ENCODE assay signal across 29 cellular contexts in genomic region chr2:149556452-149556851, GRCh38. TPM values are rescaled to one million over a fixed set of nuclear protein-coding genes. Genes with fewer than 3 reads are reported as not detected.
DNase-seq lines count a peak whose midpoint lies in the region; ATAC-seq, FAIRE-seq and TF ChIP-seq lines count a peak whose summit lies in the region.
"Had no signal": no experiment of that assay in that cellular context is flagged by ENCODE, and none has a peak within 500 bp of the region (broad histone marks: within the 10 kb centered on the region; RNA-seq: fewer than 3 reads in every experiment).

No MANE protein-coding gene starts in this region.

- H3K36me3 ChIP-seq in GM23248 (ENCODE audit: low read depth) (no peaks in the 10 kb centered on the region), HEK293 (ENCODE audit: control insufficient read depth in 2 of 2, insufficient read depth in 1 of 2, low read length in 2 of 2) (no peaks in the 10 kb centered on the region), endothelial cell of umbilical vein (ENCODE audit: control insufficient read depth in 2 of 2, extremely low read depth in 1 of 2, insufficient read depth in 2 of 2, low read length in 2 of 2) (no peaks in the 10 kb centered on the region)
- H3K36me3 ChIP-seq: BE2C, BLaER1 had no signal

- H3K9me3 ChIP-seq in GM23248 (ENCODE audit: low read depth) (no peaks in the 10 kb centered on the region), HEK293 (ENCODE audit: control insufficient read depth, insufficient read depth, low read depth, low read length) (no peaks in the 10 kb centered on the region), endothelial cell of umbilical vein (replicated peaks; ENCODE audit: control insufficient read depth, insufficient read depth, low read length) (no peaks in the 10 kb centered on the region)
- H3K9me3 ChIP-seq: BE2C, BLaER1 had no signal

- H3K27ac Mint-ChIP-seq in nephron progenitor cell = no peak overlapping the region
- H3K27ac Mint-ChIP-seq: CD14-positive monocyte; CD4-positive, alpha-beta memory T cell; CD4-positive, CD25-positive, alpha-beta regulatory T cell; CD8-positive, alpha-beta memory T cell had no signal

- intact Hi-C loops in endothelial cell of umbilical vein (cut with micrococcal nuclease) = no loop called here

- H3K4me2 ChIP-seq in GM23248 (ENCODE audit: unreplicated experiment) = no peak overlapping the region
- H3K4me2 ChIP-seq in endothelial cell of umbilical vein (ENCODE audit: insufficient read depth, low read length) = no peak overlapping the region
- H3K4me2 ChIP-seq: BLaER1 had no signal

- H3K27me3 Mint-ChIP-seq in nephron progenitor cell (ENCODE audit: low read depth, poor library complexity) = no peaks in the 10 kb centered on the region

- peaks cover 7% of the 10 kb centered on the region for H3K9me3 Mint-ChIP-seq in nephron progenitor cell
- H3K9me3 Mint-ChIP-seq: CD4-positive, alpha-beta memory T cell; CD4-positive, CD25-positive, alpha-beta regulatory T cell; CD8-positive, alpha-beta memory T cell had no signal

- H3K79me2 ChIP-seq in GM23248 (ENCODE audit: insufficient read depth) (no peaks in the 10 kb centered on the region), endothelial cell of umbilical vein (ENCODE audit: control insufficient read depth, insufficient read depth, low read length) (no peaks in the 10 kb centered on the region)

- H3K27ac ChIP-seq in GM23248 = no peak overlapping the region
- no peak overlapping the region for H3K27ac ChIP-seq in HEK293 (ENCODE audit: extremely low read depth, low read depth, low read length)
- H3K27ac ChIP-seq in VCaP = peak overlapping the region; percentile 27; the same call in 1 of the 2 replicates
- H3K27ac ChIP-seq in endothelial cell of umbilical vein (ENCODE audit: insufficient read depth, low read depth, low read length) = no peak overlapping the region
- H3K27ac ChIP-seq: BLaER1 had no signal

- CTCF ChIA-PET in HEK293 (lab: Yijun Ruan, JAX) (interaction anchor here (0.6 to 1.3 kb wide), 3 partner anchors 244 to 539 kb away, joined by 3 to 4 read pairs (median 3); no protein-coding TSS in a partner anchor), endothelial cell of umbilical vein (lab: Charles Lee) (interaction anchor here (0.8 to 1.2 kb wide), 2 partner anchors 539 to 1682 kb away, joined by 3 read pairs; no protein-coding TSS in a partner anchor)

- dilution Hi-C loops in endothelial cell of umbilical vein (cut with MboI; ENCODE audit: extremely low pct_ligation_motif_present, low sequenced_read_pairs) = no loop called here

- H3F3A ChIP-seq in GM23248 (ENCODE audit: insufficient read depth) = no peaks in the 10 kb centered on the region

- H3K4me3 ChIP-seq in GM23248 = no peak overlapping the region
- H3K4me3 ChIP-seq in HEK293 (ENCODE audit: low read depth, low read length) = no peak overlapping the region
- no peak overlapping the region for H3K4me3 ChIP-seq in endothelial cell of umbilical vein (replicated peaks in 1 of 3; ENCODE audit: insufficient read depth in 1 of 3, low read depth in 1 of 3, low read length in 3 of 3)
- H3K4me3 ChIP-seq: BLaER1, GM12878 had no signal

- H3K36me3 Mint-ChIP-seq in nephron progenitor cell (ENCODE audit: low read depth) = peaks cover 6% of the 10 kb centered on the region
- H3K36me3 Mint-ChIP-seq: CD14-positive monocyte; CD4-positive, alpha-beta memory T cell; CD4-positive, CD25-positive, alpha-beta regulatory T cell had no signal

- no TSS peak for BruUV-seq in endothelial cell of umbilical vein (replicated peaks; lab: Mats Ljungman, UMichigan)

- no peaks in the 10 kb centered on the region for H3K27me3 ChIP-seq in GM23248 (replicated peaks; ENCODE audit: insufficient read depth)
- no peaks in the 10 kb centered on the region for H3K27me3 ChIP-seq in endothelial cell of umbilical vein (ENCODE audit: control insufficient read depth in 2 of 2, insufficient read depth in 2 of 2, low read length in 2 of 2)
- H3K27me3 ChIP-seq: BE2C, BLaER1 had no signal

- no peaks in the 10 kb centered on the region for H4K20me1 ChIP-seq in GM23248 (ENCODE audit: insufficient read depth)
- no peaks in the 10 kb centered on the region for H4K20me1 ChIP-seq in endothelial cell of umbilical vein (replicated peaks; ENCODE audit: control insufficient read depth, extremely low read depth, insufficient read depth, low read length)
- H4K20me1 ChIP-seq: BLaER1 had no signal

- WGBS in GM23248 (ENCODE audit: low coverage in 1 of 2, low lambda C conversion rate in 2 of 2, missing lambda C conversion rate in 2 of 2), 2 experiments = 91% methylated on average over 1 of the region's 1 CpG

- H3K4me1 ChIP-seq in GM23248 (ENCODE audit: insufficient read depth) (0 out of 2 replicates have a peak, but pooled peaks cover under 1% of the 10 kb centered on the region), HEK293 (ENCODE audit: control insufficient read depth, insufficient read depth, low read length) (peaks cover 3% of the 10 kb centered on the region; the same call in 1 of the 2 replicates), endothelial cell of umbilical vein (ENCODE audit: control insufficient read depth, extremely low read depth, insufficient read depth, low read length) (peaks cover 4% of the 10 kb centered on the region)
- H3K4me1 ChIP-seq: BE2C, BLaER1 had no signal

- H3K4me1 Mint-ChIP-seq in nephron progenitor cell = no peaks in the 10 kb centered on the region
- H3K4me1 Mint-ChIP-seq: CD4-positive, alpha-beta memory T cell; CD4-positive, CD25-positive, alpha-beta regulatory T cell; CD8-positive, alpha-beta memory T cell had no signal

- 0 out of 2 replicates have a peak overlapping the region, but pooled peaks have one; percentile 15 for H2AFZ ChIP-seq in GM23248
- H2AFZ ChIP-seq in endothelial cell of umbilical vein (ENCODE audit: low read depth, low read length) = peak overlapping the region; percentile 3

- no peak overlapping the region for H3K4me3 Mint-ChIP-seq in nephron progenitor cell
- H3K4me3 Mint-ChIP-seq: CD14-positive monocyte; CD4-positive, alpha-beta memory T cell; CD4-positive, CD25-positive, alpha-beta regulatory T cell; CD8-positive, alpha-beta memory T cell had no signal

- TF ChIP-seq CTCF in HEK293 (tag by site-specific recombination; IDR thresholded peaks at IDR 0.05) = no peak
- no peak for TF ChIP-seq CTCF in VCaP (conservative IDR thresholded peaks at IDR 0.05)
- no peak for TF ChIP-seq CTCF in endothelial cell of umbilical vein (IDR thresholded peaks at IDR 0.05; ENCODE audit: extremely low read depth in 1 of 2, insufficient read depth in 1 of 2, low read depth in 1 of 2, low read length in 2 of 2)
- no peak for TF ChIP-seq CTCF in nephron progenitor cell (IDR thresholded peaks at IDR 0.05)

- DNase-seq in GM23248 = no peak
- DNase-seq in endothelial cell of umbilical vein (ENCODE audit: low read depth, low spot score) = peak; percentile 65
- no peak for DNase-seq in NCI-H2171 treated with DMSO at 0.1 percent for 48 hours (lab: John Stamatoyannopoulos, UW)
- DNase-seq in stimulated activated CD4-positive, alpha-beta T cell treated with anti-CD3 and anti-CD28 coated beads, Interleukin-12 subunit alpha, Interleukin-12 subunit beta, amount 100 ng/mL, for 4 hours = no peak
- no peak for DNase-seq in nephron progenitor cell
- DNase-seq: 8988T; ACHN; BE2C; C1 segment of cervical spinal cord; CD4-positive, alpha-beta memory T cell; CD4-positive, CD25-positive, alpha-beta regulatory T cell; CD8-positive, alpha-beta memory T cell; COR-L47; DMS 273 treated with DMSO at 0.1 percent for 48 hours; DMS153; DMS53; DMS79; DND-41; EL; GDM1 had no signal

- POLR2A ChIA-PET in HEK293 (lab: Yijun Ruan, JAX) = no interaction called here
- POLR2A ChIA-PET in endothelial cell of umbilical vein (lab: Charles Lee) = no interaction called here

- no peak for TF ChIP-seq POLR2A in endothelial cell of umbilical vein (IDR thresholded peaks at IDR 0.05; ENCODE audit: low read depth, low read length)

- no peak overlapping the region for H3K9ac ChIP-seq in GM23248
- no peak overlapping the region for H3K9ac ChIP-seq in endothelial cell of umbilical vein (replicated peaks; ENCODE audit: extremely low read depth, insufficient read depth, low read length)
- H3K9ac ChIP-seq: BLaER1 had no signal

- in situ Hi-C loops in GM23248 (cut with MboI) = loop anchor here (25.0 kb wide), 2 partner anchors 219 to 919 kb away; partner anchors contain the start of genes EPC2 and LYPD6

- no peak for ATAC-seq in HG03196 (IDR thresholded peaks at IDR 0.05; ENCODE audit: unreplicated experiment)
- ATAC-seq: GM12878 had no signal

- H3K9me2 ChIP-seq in GM23248 (ENCODE audit: insufficient read depth) = no peaks in the 10 kb centered on the region

- FAIRE-seq in endothelial cell of umbilical vein (lab: Jason Lieb, UNC) = peak; percentile 73
- FAIRE-seq: A204.1, GM12878, GM12892, GM18507 had no signal

- H3K9me1 ChIP-seq in endothelial cell of umbilical vein (replicated peaks; ENCODE audit: control insufficient read depth, extremely low read depth, insufficient read depth, low read length) = no peaks in the 10 kb centered on the region

TF ChIP-seq in HEK293, 187 proteins besides CTCF, POLR2A, EP300 and RAD21 (continues in another document):
- TF ChIP-seq ZNF843 (tag by site-specific recombination; IDR thresholded peaks at IDR 0.05) (0 out of 2 replicates have a peak, but pooled peaks have one; percentile 49), ZSCAN30 (tag by site-specific recombination; IDR thresholded peaks at IDR 0.05) (no peak), ZNF214 (tag by site-specific recombination; IDR thresholded peaks at IDR 0.05; ENCODE audit: borderline replicate concordance) (no peak), ZNF146 (tag by site-specific recombination; IDR thresholded peaks at IDR 0.05) (no peak), FEZF1 (tag by site-specific recombination; IDR thresholded peaks at IDR 0.05) (peak; percentile 80)

TF ChIP-seq in endothelial cell of umbilical vein, 7 proteins besides CTCF, POLR2A, EP300 and RAD21:
- TF ChIP-seq, protein P1, sequence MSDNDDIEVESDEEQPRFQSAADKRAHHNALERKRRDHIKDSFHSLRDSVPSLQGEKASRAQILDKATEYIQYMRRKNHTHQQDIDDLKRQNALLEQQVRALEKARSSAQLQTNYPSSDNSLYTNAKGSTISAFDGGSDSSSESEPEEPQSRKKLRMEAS (IDR thresholded peaks at IDR 0.05; ENCODE audit: insufficient read depth, insufficient read length) = no peak
- TF ChIP-seq MYC (IDR thresholded peaks at IDR 0.05; ENCODE audit: low read depth, low read length) = no peak

RNA-seq across cellular contexts. Expression of gene MMADHC, which starts 31.1 kb away (rescaled TPM):
- total RNA-seq in GM23248 (2014; rRNA removed; shearing (Covaris generic)) = 143 and 156 TPM in 2 replicates
- polyA plus RNA-seq in GM23248 (2016; fragmentation: Nextera tagmentation; extraction: Ambion mirVana) = 192 and 195 TPM in 2 replicates
- 115 and 119 TPM in 2 replicates for total RNA-seq in endothelial cell of umbilical vein
- polyA plus RNA-seq in endothelial cell of umbilical vein = 40.0 and 53.4 TPM in 2 replicates
- 72.5 and 75.3 TPM in 2 replicates for polyA plus RNA-seq in endothelial cell of umbilical vein (2011; cell fraction: cytosol; rRNA removed)
- 41.4 and 52.2 TPM in 2 replicates for polyA plus RNA-seq in endothelial cell of umbilical vein (2011; cell fraction: nucleus; rRNA removed)
- 124 and 189 TPM in 2 replicates for polyA plus RNA-seq in endothelial cell of umbilical vein (2012)
- polyA minus RNA-seq in endothelial cell of umbilical vein = 75.8 and 86.1 TPM in 2 replicates
- polyA minus RNA-seq in endothelial cell of umbilical vein (2011; cell fraction: cytosol; rRNA and poly(A)+ RNA removed) = 40.4 TPM
- polyA minus RNA-seq in endothelial cell of umbilical vein (2011; cell fraction: nucleus; rRNA and poly(A)+ RNA removed) = 48.0 and 54.8 TPM in 2 replicates
